17 cellular contexts compared by ENCODE assay signal in the genomic region with DNA sequence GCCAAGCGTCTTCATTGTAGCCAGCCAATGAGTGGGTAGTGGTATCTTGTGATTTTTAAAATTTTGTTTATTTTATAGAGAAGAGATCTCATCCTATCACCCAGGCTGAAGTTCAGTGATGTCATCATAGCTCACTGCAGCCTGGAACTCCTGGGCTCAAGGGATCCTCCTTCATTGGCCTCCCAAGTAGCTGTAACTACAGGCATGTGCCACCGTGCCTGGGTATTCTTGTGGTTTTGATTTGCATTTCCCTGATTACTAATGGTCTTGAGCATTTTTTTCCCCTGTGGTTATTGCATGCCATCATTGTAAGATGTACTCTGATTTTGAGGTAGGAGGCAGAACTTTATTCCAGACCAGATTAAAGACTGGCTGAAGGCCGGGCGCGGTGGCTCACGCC. TPM values are rescaled to one million over a fixed set of nuclear protein-coding genes. Genes with fewer than 3 reads are reported as not detected.
DNase-seq lines count a peak whose midpoint lies in the region; ATAC-seq, FAIRE-seq and TF ChIP-seq lines count a peak whose summit lies in the region.
"Had no signal": no experiment of that assay in that cellular context is flagged by ENCODE, and none has a peak within 500 bp of the region (broad histone marks: within the 10 kb centered on the region; RNA-seq: fewer than 3 reads in every experiment).

No MANE protein-coding gene starts in this region.

- H3F3A ChIP-seq in SU-DHL-6 (ENCODE audit: insufficient read depth) = peaks cover 44% of the 10 kb centered on the region

- H3K36me3 ChIP-seq in SU-DHL-6 (ENCODE audit: low read length) = no peaks in the 10 kb centered on the region
- no peaks in the 10 kb centered on the region for H3K36me3 ChIP-seq in kidney (ENCODE audit: control insufficient read depth in 1 of 2, insufficient read depth in 2 of 2, low read length in 2 of 2)
- H3K36me3 ChIP-seq in spleen = no peaks in the 10 kb centered on the region
- H3K36me3 ChIP-seq: BE2C, thoracic aorta had no signal

- H3K9me2 ChIP-seq in SU-DHL-6 (replicated peaks; ENCODE audit: insufficient read depth, low read length) = no peaks in the 10 kb centered on the region

- WGBS in spleen, 5 donors = 82 to 92% (median 83%) methylated on average over 6 of the region's 6 CpGs

- no peak overlapping the region for H3K4me2 ChIP-seq in SU-DHL-6 (ENCODE audit: low read depth, low read length, poor library complexity, severe bottlenecking)

- peaks cover 7 to 8% of the 10 kb centered on the region in 2 donors for H3K4me1 ChIP-seq in kidney (ENCODE audit: control insufficient read depth in 1 of 2, insufficient read depth in 1 of 2, low read depth in 1 of 2, low read length in 2 of 2)
- peaks cover 0 to 28% (median 20%) of the 10 kb centered on the region in 6 donors for H3K4me1 ChIP-seq in spleen
- H3K4me1 ChIP-seq: BE2C had no signal

- H3K27ac ChIP-seq in SU-DHL-6 (ENCODE audit: low read depth, low read length) (peak overlapping the region; percentile 20; the same call in 1 of the 2 replicates), kidney (ENCODE audit: low read depth in 2 of 2, low read length in 2 of 2) (no peak overlapping the region), spleen (no peak overlapping the region)
- H3K27ac ChIP-seq: thoracic aorta had no signal

- no peak for TF ChIP-seq CTCF in AG10803 (conservative IDR thresholded peaks at IDR 0.05; ENCODE audit: low read length)
- TF ChIP-seq CTCF in SU-DHL-6 (IDR thresholded peaks at IDR 0.05; ENCODE audit: insufficient read depth, low read length, poor library complexity, severe bottlenecking) = no peak
- TF ChIP-seq CTCF in fibroblast of pulmonary artery (IDR thresholded peaks at IDR 0.05; ENCODE audit: low read length, missing control alignments) = no peak
- no peak for TF ChIP-seq CTCF in kidney (IDR thresholded peaks at IDR 0.05; ENCODE audit: borderline replicate concordance, extremely low read depth, insufficient read depth)
- TF ChIP-seq CTCF in spleen (IDR thresholded peaks at IDR 0.05 in 8 of 11, conservative IDR thresholded peaks at IDR 0.05 in 3 of 11) = no peak

- H3K9me3 ChIP-seq in SU-DHL-6 (ENCODE audit: insufficient read depth, low read length) (no peaks in the 10 kb centered on the region), kidney (ENCODE audit: control insufficient read depth in 1 of 2, low read length in 2 of 2) (no peaks in the 10 kb centered on the region), spleen (no peaks in the 10 kb centered on the region)
- H3K9me3 ChIP-seq: BE2C, mucosa of descending colon, thoracic aorta had no signal

- FAIRE-seq in kidney (lab: Jason Lieb, UNC) = no peak
- FAIRE-seq: TTC549 had no signal

- in situ Hi-C loops in G401 (cut with HindIII; ENCODE audit: low sequenced_read_pairs) = no loop called here

- H3K79me2 ChIP-seq in SU-DHL-6 (ENCODE audit: insufficient read depth, low read length) = peaks cover 10% of the 10 kb centered on the region; the same call in 1 of the 2 replicates

- TF ChIP-seq POLR2A in spleen (IDR thresholded peaks at IDR 0.05) = no peak

- DNase-seq in AG10803 (ENCODE audit: low read depth) (peak; percentile 52), ELR (ENCODE audit: low read depth) (peak; percentile 83), fibroblast of pulmonary artery (ENCODE audit: low read depth) (peak; percentile 20), G401 (ENCODE audit: low spot score) (no peak), kidney (no peak), spleen (no peak)
- DNase-seq: activated naive CD4-positive, alpha-beta T cell treated with anti-CD3 and anti-CD28 coated beads for 36 hours; BE2C; DND-41; endodermal cell; kidney glomerular epithelial cell; mucosa of descending colon; NCI-H1105 had no signal

- H3K4me3 ChIP-seq in AG10803 (ENCODE audit: low read length) (no peak overlapping the region), SU-DHL-6 (ENCODE audit: insufficient read depth, low read length, poor library complexity, severe bottlenecking) (no peak overlapping the region), fibroblast of pulmonary artery (replicated peaks; ENCODE audit: low read depth, low read length) (no peak overlapping the region), kidney (ENCODE audit: low read length in 2 of 2) (no peak overlapping the region), spleen (no peak overlapping the region)
- H3K4me3 ChIP-seq: mucosa of descending colon, thoracic aorta had no signal

- intact Hi-C loops in kidney (cut with DNase I) (no loop called here), spleen (cut with DNase I; ENCODE audit: low total_unique reads) (loop anchor here (5.0 kb wide), 1 partner anchor 57 kb away; a partner anchor contains a TSS)

- H3K9ac ChIP-seq in SU-DHL-6 (ENCODE audit: low read length) = no peak overlapping the region
- H3K9ac ChIP-seq in kidney (ENCODE audit: low read length in 2 of 2) = no peak overlapping the region

- no peak overlapping the region for H2AFZ ChIP-seq in SU-DHL-6 (ENCODE audit: low read depth, low read length, severe bottlenecking)

- no peaks in the 10 kb centered on the region for H4K20me1 ChIP-seq in SU-DHL-6 (ENCODE audit: low read depth, low read length)

- ATAC-seq in HG02610 (IDR thresholded peaks at IDR 0.05; ENCODE audit: unreplicated experiment) = no peak
- ATAC-seq: mucosa of descending colon had no signal

- H3K27me3 ChIP-seq in SU-DHL-6 (ENCODE audit: low read length) (no peaks in the 10 kb centered on the region), spleen (replicated peaks in 1 of 7) (no peaks in the 10 kb centered on the region)
- H3K27me3 ChIP-seq: BE2C had no signal

RNA-seq across cellular contexts. Expression of a gene that starts 2.4 kb away (rescaled TPM):
- 0.37 and 1.0 TPM in 2 replicates for total RNA-seq in G401 (2014; rRNA removed; shearing (Covaris generic))
- total RNA-seq in kidney (16.7 TPM), spleen (1 to 10 TPM; 4.5 to 8.9 (median 6.0) TPM)
- polyA plus RNA-seq in kidney (ENCODE audit: insufficient read depth, low read depth, low replicate concordance) (14.5 TPM), spleen (10 to 100 TPM in 1 of 3 donors, 1 to 10 TPM in 2; 6.4 to 10.4 (median 9.9) TPM)

RNA-seq across cellular contexts. Expression of a gene that starts 13.9 kb away (rescaled TPM):
- total RNA-seq in G401 (2014; rRNA removed; shearing (Covaris generic)) = 76.9 and 77.8 TPM in 2 replicates
- 53.8 TPM for total RNA-seq in kidney
- 39.4 TPM for polyA plus RNA-seq in kidney (ENCODE audit: insufficient read depth, low read depth, low replicate concordance)
- 10 to 100 TPM; 54.0 to 76.2 (median 64.7) TPM for total RNA-seq in spleen
- 10 to 100 TPM; 23.6 to 48.7 (median 27.8) TPM for polyA plus RNA-seq in spleen

RNA-seq across cellular contexts. Expression of a gene that starts 21.8 kb away (rescaled TPM):
- 93.4 and 100 TPM in 2 replicates for total RNA-seq in G401 (2014; rRNA removed; shearing (Covaris generic))
- total RNA-seq in kidney = 383 TPM
- polyA plus RNA-seq in kidney (ENCODE audit: insufficient read depth, low read depth, low replicate concordance) = 128 TPM
- 100 to 1,000 TPM; 175 to 382 (median 278) TPM for total RNA-seq in spleen
- 100 to 1,000 TPM in 1 of 3 donors, 10 to 100 TPM in 2; 41.9 to 113 (median 68.3) TPM for polyA plus RNA-seq in spleen

RNA-seq across cellular contexts. Expression of a gene that starts 59.1 kb away (rescaled TPM):
- 21.3 and 21.5 TPM in 2 replicates for total RNA-seq in G401 (2014; rRNA removed; shearing (Covaris generic))
- total RNA-seq in kidney (18.3 TPM), spleen (10 to 100 TPM in 3 of 7 donors, 1 to 10 TPM in 4; 5.2 to 20.7 (median 9.3) TPM)
- polyA plus RNA-seq in kidney (ENCODE audit: insufficient read depth, low read depth, low replicate concordance) (11.4 TPM), spleen (10 to 100 TPM; 10.7 to 25.3 (median 21.0) TPM)

Comparison
In these comparisons a context has a peak if more than half of its experiments do, and no peak if none do; other contexts are left out.
1. DNase-seq: peak in AG10803 (single experiment), ELR (single experiment) and fibroblast of pulmonary artery (single experiment); none in G401 (single experiment), kidney (single experiment) and spleen (single experiment).